Comparison of ENCODE assay signal across 10 cellular contexts in the genomic region with DNA sequence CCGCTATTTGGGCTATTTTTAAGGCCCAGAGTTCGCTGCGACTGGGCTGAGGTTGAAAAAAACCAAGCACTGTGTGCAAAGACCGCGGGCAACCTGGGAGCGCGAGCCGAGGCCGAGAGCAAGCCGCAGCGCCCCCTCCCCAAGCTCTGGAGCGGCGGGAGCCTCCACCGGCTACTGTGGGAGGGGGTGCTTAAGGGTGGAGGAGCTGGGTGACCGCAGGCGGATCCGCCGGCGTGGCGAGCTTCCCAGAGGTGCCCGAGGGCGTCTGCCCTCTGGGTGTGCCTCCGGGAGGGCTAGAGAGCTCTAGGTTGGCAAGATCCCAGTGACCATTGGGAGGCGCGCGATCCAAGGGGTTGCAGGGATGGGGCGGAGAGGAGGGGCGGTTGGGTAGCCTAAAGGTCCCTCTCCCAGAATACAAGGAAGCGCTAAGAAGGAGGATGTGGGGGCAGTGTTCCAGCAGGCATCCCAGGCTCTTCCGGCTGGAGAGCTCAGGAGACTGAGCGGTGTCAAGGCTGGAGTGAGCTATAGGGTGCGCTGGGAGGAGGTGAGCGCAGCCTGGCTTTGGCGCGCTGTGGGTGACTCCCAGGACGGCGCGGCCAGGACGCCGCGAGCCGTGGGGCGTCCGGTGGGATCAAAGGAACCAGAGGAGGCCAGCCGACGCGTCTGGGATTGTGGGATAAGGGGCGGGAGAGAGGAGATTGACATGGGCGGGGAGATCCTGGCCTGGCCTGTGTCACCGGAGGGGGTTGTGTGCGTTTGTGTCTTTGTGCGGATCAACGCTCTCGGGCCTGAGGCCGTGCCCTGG. TPM values are rescaled to one million over a fixed set of nuclear protein-coding genes. Genes with fewer than 3 reads are reported as not detected.
DNase-seq lines count a peak whose midpoint lies in the region; ATAC-seq and TF ChIP-seq lines count a peak whose summit lies in the region.
"Had no signal": no experiment of that assay in that cellular context is flagged by ENCODE, and none has a peak within 500 bp of the region (broad histone marks: within the 10 kb centered on the region; RNA-seq: fewer than 3 reads in every experiment).

No MANE protein-coding gene starts in this region.

- intact Hi-C loops in right cardiac atrium (cut with DNase I), result no loop called here

- H3K4me3 ChIP-seq in right cardiac atrium (ENCODE audit: low read length) (no peak overlapping the region), suprapubic skin (peak overlapping the region; percentile 1)
- H3K4me3 ChIP-seq: heart left ventricle had no signal

- H3K4me3 Mint-ChIP-seq in activated naive CD4-positive, alpha-beta T cell treated with anti-CD3 and anti-CD28 coated beads, Interleukin-2, amount 50 U/mL, for 24 hours, result peak overlapping the region; percentile 5

- H3K27me3 ChIP-seq in right cardiac atrium (ENCODE audit: control insufficient read depth, insufficient read depth), result peaks cover 8% of the 10 kb centered on the region
- peaks cover 100% of the 10 kb centered on the region for H3K27me3 ChIP-seq in suprapubic skin

- TF ChIP-seq EP300 in suprapubic skin (IDR thresholded peaks at IDR 0.05), result no peak

- H3K36me3 ChIP-seq in suprapubic skin, result peaks cover 4% of the 10 kb centered on the region
- H3K36me3 ChIP-seq: heart left ventricle had no signal

- DNase-seq in activated naive CD4-positive, alpha-beta T cell (lab: John Stamatoyannopoulos, UW), result no peak
- DNase-seq in NCI-H82 treated with DMSO at 0.1 percent for 48 hours (lab: John Stamatoyannopoulos, UW; ENCODE audit: unreplicated experiment) (peak; percentile 19), right cardiac atrium (no peak), suprapubic skin (ENCODE audit: low spot score in 2 of 2) (no peak)
- DNase-seq: heart left ventricle had no signal

- H3K4me1 ChIP-seq in right cardiac atrium (ENCODE audit: control insufficient read depth, insufficient read depth, low read length) (peaks cover 5% of the 10 kb centered on the region), suprapubic skin (peaks cover 36% of the 10 kb centered on the region)

- TF ChIP-seq CTCF in suprapubic skin (IDR thresholded peaks at IDR 0.05), result no peak

- H3K36me3 Mint-ChIP-seq in activated naive CD4-positive, alpha-beta T cell treated with anti-CD3 and anti-CD28 coated beads, Interleukin-2, amount 50 U/mL, for 24 hours, result peaks cover under 1% of the 10 kb centered on the region

- peaks cover 11% of the 10 kb centered on the region for H3K4me1 Mint-ChIP-seq in activated naive CD4-positive, alpha-beta T cell treated with anti-CD3 and anti-CD28 coated beads, Interleukin-2, amount 50 U/mL, for 24 hours

- H3K9me3 ChIP-seq in right cardiac atrium (ENCODE audit: control insufficient read depth, low read length), result peaks cover 3% of the 10 kb centered on the region
- H3K9me3 ChIP-seq in suprapubic skin, result no peaks in the 10 kb centered on the region
- H3K9me3 ChIP-seq: heart left ventricle had no signal

- ATAC-seq in right cardiac atrium (peak; percentile 43 to 48), GM18873 (IDR thresholded peaks at IDR 0.05; ENCODE audit: low FRiP score, unreplicated experiment) (no peak), HG02938 (IDR thresholded peaks at IDR 0.05; ENCODE audit: unreplicated experiment) (no peak), HG02678 (IDR thresholded peaks at IDR 0.05; ENCODE audit: unreplicated experiment) (no peak)

- 2% methylated on average over 55 of the region's 55 CpGs for WGBS in right cardiac atrium
- WGBS in suprapubic skin, result 9% methylated on average over 41 of the region's 55 CpGs

- peaks cover 10% of the 10 kb centered on the region for H3K9me3 Mint-ChIP-seq in activated naive CD4-positive, alpha-beta T cell treated with anti-CD3 and anti-CD28 coated beads, Interleukin-2, amount 50 U/mL, for 24 hours

- TF ChIP-seq POLR2A in suprapubic skin (IDR thresholded peaks at IDR 0.05), result no peak

- peaks cover 77% of the 10 kb centered on the region for H3K27me3 Mint-ChIP-seq in activated naive CD4-positive, alpha-beta T cell treated with anti-CD3 and anti-CD28 coated beads, Interleukin-2, amount 50 U/mL, for 24 hours

- H3K27ac ChIP-seq in right cardiac atrium (ENCODE audit: low read length) (no peak overlapping the region), suprapubic skin (no peak overlapping the region)
- H3K27ac ChIP-seq: heart left ventricle had no signal

- H3K27ac Mint-ChIP-seq in activated naive CD4-positive, alpha-beta T cell treated with anti-CD3 and anti-CD28 coated beads, Interleukin-2, amount 50 U/mL, for 24 hours, result no peak overlapping the region

RNA-seq across cellular contexts. Expression of a gene that starts 8.0 kb away (rescaled TPM):
- total RNA-seq in right cardiac atrium (not detected), suprapubic skin (10 to 100 TPM; 14.2 to 39.4 (median 31.5) TPM)
- 0.27 TPM for polyA plus RNA-seq in right cardiac atrium
- polyA plus RNA-seq: BJ had no signal

RNA-seq across cellular contexts. Expression of a gene that starts 11.2 kb away (rescaled TPM):
- total RNA-seq in right cardiac atrium (not detected), suprapubic skin (1 to 10 TPM in 3 of 4 donors, under 1 TPM in 1; 0.98 to 3.0 (median 1.1) TPM)
- not detected for polyA plus RNA-seq in right cardiac atrium
- polyA plus RNA-seq: BJ, heart left ventricle had no signal

Comparison
In these comparisons a context has a peak if more than half of its experiments do, and no peak if none do; other contexts are left out.
1. ATAC-seq: peak in right cardiac atrium (2 of 2); none in GM18873 (single experiment), HG02938 (single experiment) and HG02678 (single experiment).
2. RNA of a gene that starts 8.0 kb away (total RNA-seq): 14.2 to 39.4 TPM in suprapubic skin; not detected in right cardiac atrium; every median in the first group is over 10 times any median in the second.